In genomic region chr3:87101873-87102272, GRCh38 we compare ENCODE assay signal across 24 cellular contexts.
"Had no signal": no experiment of that assay in that cellular context is flagged by ENCODE, and none has a peak within 500 bp of the region (broad histone marks: within the 10 kb centered on the region; RNA-seq: fewer than 3 reads in every experiment).

No MANE protein-coding gene starts in this region.

- H3K9me3 ChIP-seq: gastroesophageal sphincter, lower lobe of right lung, prostate gland, right atrium auricular region, suprapubic skin, transverse colon, vagina had no signal

- H3K36me3 Mint-ChIP-seq: immature natural killer cell, natural killer cell had no signal

- H3K4me3 ChIP-seq: gastroesophageal sphincter, heart right ventricle, lower lobe of right lung, prostate gland, right atrium auricular region, smooth muscle cell, suprapubic skin, transverse colon, vagina had no signal

- H3K27ac Mint-ChIP-seq: effector memory CD8-positive, alpha-beta T cell; immature natural killer cell; natural killer cell; stimulated activated naive CD8-positive, alpha-beta T cell treated with anti-CD3 and anti-CD28 coated beads, Interleukin-15, amount 100 ng/mL, for 72 hours had no signal

- H3K4me3 Mint-ChIP-seq: effector memory CD8-positive, alpha-beta T cell; immature natural killer cell; natural killer cell; stimulated activated naive CD8-positive, alpha-beta T cell treated with anti-CD3 and anti-CD28 coated beads, Interleukin-15, amount 100 ng/mL, for 72 hours had no signal

- H3K36me3 ChIP-seq: gastroesophageal sphincter, heart right ventricle, lower lobe of right lung, prostate gland, right atrium auricular region, suprapubic skin, transverse colon, vagina had no signal

- H3K4me1 ChIP-seq: foreskin keratinocyte, gastroesophageal sphincter, heart right ventricle, lower lobe of right lung, prostate gland, right atrium auricular region, suprapubic skin, transverse colon, vagina had no signal

- ATAC-seq: effector memory CD8-positive, alpha-beta T cell; foreskin keratinocyte; gastroesophageal sphincter; heart right ventricle; left ventricle myocardium superior; lower lobe of right lung; natural killer cell; sciatic nerve; stimulated activated naive CD8-positive, alpha-beta T cell treated with anti-CD3 and anti-CD28 coated beads, Interleukin-15, amount 100 ng/mL, for 72 hours had no signal

- H3K27me3 Mint-ChIP-seq: effector memory CD8-positive, alpha-beta T cell; stimulated activated naive CD8-positive, alpha-beta T cell treated with anti-CD3 and anti-CD28 coated beads, Interleukin-15, amount 100 ng/mL, for 72 hours had no signal

- H3K27me3 ChIP-seq: gastroesophageal sphincter, heart right ventricle, right atrium auricular region, suprapubic skin, transverse colon, vagina had no signal

- DNase-seq: cortex of kidney; effector memory CD8-positive, alpha-beta T cell; foreskin keratinocyte; heart right ventricle; hippocampal formation; immature natural killer cell; left ventricle myocardium superior; lower lobe of right lung; natural killer cell; nucleus accumbens; stimulated activated CD4-positive, alpha-beta T cell treated with anti-CD3 and anti-CD28 coated beads, Interleukin-12 subunit alpha, Interleukin-12 subunit beta, amount 100 ng/mL, for 4 hours; stimulated activated CD4-positive, alpha-beta T cell treated with anti-CD3 and anti-CD28 coated beads, Interleukin-1b, Interleukin-23, amount 100 ng/mL, for 48 hours; stimulated activated CD4-positive, alpha-beta T cell treated with anti-CD3 and anti-CD28 coated beads, Interleukin-4, amount 100 ng/mL, for 1 hour; stimulated activated CD8-positive, alpha-beta memory T cell treated with anti-CD3 and anti-CD28 coated beads, Interleukin-4, amount 100 ng/mL, for 48 hours; stimulated activated naive CD4-positive, alpha-beta T cell; stimulated activated naive CD8-positive, alpha-beta T cell treated with anti-CD3 and anti-CD28 coated beads, Interleukin-15, amount 100 ng/mL, for 72 hours; transverse colon had no signal

- H3K4me2 ChIP-seq: smooth muscle cell had no signal

- H3K27ac ChIP-seq: foreskin keratinocyte, gastroesophageal sphincter, heart right ventricle, lower lobe of right lung, prostate gland, right atrium auricular region, suprapubic skin, transverse colon, vagina had no signal

- H3K4me1 Mint-ChIP-seq: immature natural killer cell; natural killer cell; stimulated activated naive CD8-positive, alpha-beta T cell treated with anti-CD3 and anti-CD28 coated beads, Interleukin-15, amount 100 ng/mL, for 72 hours had no signal
